In genomic region chrX:77899081-77899828, GRCh38 we compare ENCODE assay signal across 8 cellular contexts. TPM values are rescaled to one million over a fixed set of nuclear protein-coding genes. Genes with fewer than 3 reads are reported as not detected.
DNase-seq lines count a peak whose midpoint lies in the region; ATAC-seq, FAIRE-seq and TF ChIP-seq lines count a peak whose summit lies in the region.

Gene COX7B (plus strand): TSS chrX:77899468. CDS start chrX:77899554, 86 bp downstream.

- peaks cover 0 to 29% (median 16%) of the 10 kb centered on the region in 11 experiments; a peak in 14 of 22 replicates for H4K20me1 ChIP-seq in BLaER1 treated with 17β-estradiol and CSF1 and Interleukin-3, amounts not matched to agents 10 nM and 100 nM

- peak; percentile 47 for TF ChIP-seq CTCF in kidney epithelial cell (IDR thresholded peaks at IDR 0.05; ENCODE audit: insufficient read depth, low read length, poor library complexity, severe bottlenecking)

- peak; percentile 59 for TF ChIP-seq POLR2A in GM19193 (IDR thresholded peaks at IDR 0.05; ENCODE audit: extremely low read depth, insufficient read depth, insufficient read length)

- peaks cover 0 to 34% (median 26%) of the 10 kb centered on the region in 11 experiments; a peak in 18 of 22 replicates for H3K36me3 ChIP-seq in BLaER1 treated with 17β-estradiol and CSF1 and Interleukin-3, amounts not matched to agents 10 nM and 100 nM
- H3K36me3 ChIP-seq in kidney epithelial cell (ENCODE audit: control insufficient read depth, insufficient read depth, low read length), result no peaks in the 10 kb centered on the region

- peak within 1 kb of the TSS; percentile 32 to 79 (median 72); a peak in 20 of 22 replicates for H3K4me2 ChIP-seq in BLaER1 treated with 17β-estradiol and CSF1 and Interleukin-3, amounts not matched to agents 10 nM and 100 nM

- peak; percentile 69 for ATAC-seq in HG03439 (IDR thresholded peaks at IDR 0.05; ENCODE audit: unreplicated experiment)
- ATAC-seq in activated CD4-positive, CD25-positive, alpha-beta regulatory T cell treated with anti-CD3 and anti-CD28 coated beads, Interleukin-2, amount 50 U/mL, for 24 hours, result peak; percentile 61 to 64

- H3K4me1 ChIP-seq in BLaER1 treated with 17β-estradiol and CSF1 and Interleukin-3, amounts not matched to agents 10 nM and 100 nM, result peaks cover 0 to 12% (median 7%) of the 10 kb centered on the region in 10 experiments; a peak in 6 of 20 replicates

- peak; percentile 96 for DNase-seq in NCI-H446 treated with DMSO at 0.1 percent for 48 hours (lab: John Stamatoyannopoulos, UW)
- DNase-seq in kidney epithelial cell (ENCODE audit: low read depth), result peak; percentile 80
- peak; percentile 67 for DNase-seq in stimulated activated CD4-positive, alpha-beta T cell treated with anti-CD3 and anti-CD28 coated beads, Interleukin-1b, Interleukin-23, amount 100 ng/mL, for 48 hours

- peaks cover 0 to 4% (median 0%) of the 10 kb centered on the region in 11 experiments; a peak in 4 of 22 replicates for H3K9me3 ChIP-seq in BLaER1 treated with 17β-estradiol and CSF1 and Interleukin-3, amounts not matched to agents 10 nM and 100 nM (replicated peaks in 1 of 11)

- H3K9ac ChIP-seq in BLaER1 treated with 17β-estradiol and CSF1 and Interleukin-3, amounts not matched to agents 10 nM and 100 nM, result peak within 1 kb of the TSS; percentile 77 to 92 (median 89)

- peak within 1 kb of the TSS; percentile 64 to 81 (median 70) for H3K4me3 ChIP-seq in BLaER1 treated with 17β-estradiol and CSF1 and Interleukin-3, amounts not matched to agents 10 nM and 100 nM
- peak within 1 kb of the TSS; percentile 50 for H3K4me3 ChIP-seq in kidney epithelial cell (ENCODE audit: low read depth, low read length)

- H3K27ac ChIP-seq in BLaER1 treated with 17β-estradiol and CSF1 and Interleukin-3, amounts not matched to agents 10 nM and 100 nM, result peak within 1 kb of the TSS; percentile 80 to 92 (median 88)

- H3K27me3 ChIP-seq in BLaER1 treated with 17β-estradiol and CSF1 and Interleukin-3, amounts not matched to agents 10 nM and 100 nM, result peaks cover 3 to 46% (median 27%) of the 10 kb centered on the region in 11 experiments; a peak in 20 of 22 replicates
- H3K27me3 ChIP-seq in kidney epithelial cell (ENCODE audit: control insufficient read depth, insufficient read depth, low read length), result no peaks in the 10 kb centered on the region

- peak; percentile 80 for FAIRE-seq in colon (lab: Jason Lieb, UNC)

RNA-seq across cellular contexts. Expression of gene COX7B, which starts in this region (rescaled TPM):
- total RNA-seq in kidney epithelial cell, result 222 and 228 TPM in 2 replicates

Comparison
In these comparisons a context has a peak if more than half of its experiments do, and no peak if none do; other contexts are left out.
1. Peak in every context shown above with its lines: DNase-seq, ATAC-seq, H3K4me3 ChIP-seq and H3K27ac ChIP-seq.